Comparison of ENCODE assay signal across 8 cellular contexts in the genomic region with DNA sequence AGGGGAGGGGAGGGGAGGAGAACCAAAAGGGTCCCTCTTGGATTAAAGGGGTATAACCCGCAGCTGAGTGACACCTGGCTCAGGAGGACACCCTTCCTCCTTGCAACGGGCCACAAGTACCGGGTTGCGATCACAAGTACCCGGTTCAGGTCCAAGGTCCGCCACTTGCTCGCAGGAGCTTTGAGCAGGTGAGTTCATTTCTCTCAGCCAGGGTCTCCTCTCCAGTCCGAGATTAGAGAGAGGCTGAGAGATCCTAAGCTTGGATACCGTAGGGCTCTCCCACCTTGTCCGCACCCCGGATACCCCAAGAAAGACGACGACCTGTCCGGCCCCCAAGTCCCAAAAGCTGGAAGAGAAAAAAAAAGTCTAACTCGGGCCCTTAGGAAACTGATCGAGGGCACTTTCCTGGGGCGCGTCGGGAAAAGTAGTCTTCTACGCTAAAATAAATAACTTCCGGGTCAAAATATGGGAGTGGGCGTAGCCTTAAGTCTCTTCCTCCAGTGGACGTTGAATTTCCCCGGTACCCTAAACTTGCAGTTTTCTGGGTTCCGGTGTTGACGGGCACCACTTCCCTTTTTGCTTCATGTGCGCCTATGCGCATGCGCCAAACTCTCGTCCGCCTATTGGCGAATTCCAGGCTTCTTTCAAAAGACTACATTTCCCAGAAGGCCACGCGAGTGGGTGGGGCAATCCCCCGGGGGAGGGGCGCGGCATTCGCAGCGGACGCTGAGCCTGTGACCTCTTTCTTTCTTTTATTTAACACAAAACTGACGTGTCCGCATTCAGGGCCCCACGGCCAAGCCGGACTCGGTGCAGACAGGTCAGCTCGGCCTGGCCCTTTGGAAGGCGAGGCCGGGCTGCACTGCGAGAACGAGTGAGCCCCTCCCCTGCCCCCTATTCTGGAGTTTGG. TPM values are rescaled to one million over a fixed set of nuclear protein-coding genes. Genes with fewer than 3 reads are reported as not detected.
DNase-seq lines count a peak whose midpoint lies in the region; ATAC-seq, FAIRE-seq and TF ChIP-seq lines count a peak whose summit lies in the region.

No MANE protein-coding gene starts in this region.

- no peaks in the 10 kb centered on the region for H3K27me3 ChIP-seq in adipocyte (replicated peaks; ENCODE audit: control insufficient read depth, insufficient read depth, low read length)
- no peaks in the 10 kb centered on the region for H3K27me3 ChIP-seq in parathyroid adenoma (ENCODE audit: control insufficient read depth, insufficient read depth, low read length)
- H3K27me3 ChIP-seq in tibial nerve, result no peaks in the 10 kb centered on the region

- peak; percentile 92 for ATAC-seq in HG02798 (IDR thresholded peaks at IDR 0.05; ENCODE audit: poor library complexity, unreplicated experiment)

- peak; percentile 93 to 94 for TF ChIP-seq EP300 in tibial nerve (IDR thresholded peaks at IDR 0.05)

- TF ChIP-seq CTCF in parathyroid adenoma (IDR thresholded peaks at IDR 0.05), result no peak
- TF ChIP-seq CTCF in tibial nerve (IDR thresholded peaks at IDR 0.05), result peak in 2 of 5 experiments; percentile 26 to 39

- H3K36me3 ChIP-seq in adipocyte (ENCODE audit: control insufficient read depth, insufficient read depth, low read length, severe bottlenecking) (no peaks in the 10 kb centered on the region), parathyroid adenoma (ENCODE audit: control insufficient read depth, insufficient read depth, low read length) (no peaks in the 10 kb centered on the region), tibial nerve (no peaks in the 10 kb centered on the region)

- H3K79me2 ChIP-seq in parathyroid adenoma, result peaks cover 6% of the 10 kb centered on the region

- whole genome bisulfite sequencing in tibial nerve, 2 donors, result 0% methylated on average over 50 of the region's 50 CpGs

- H3K27ac ChIP-seq in parathyroid adenoma, result peak overlapping the region; percentile 86
- H3K27ac ChIP-seq in tibial nerve, result peak overlapping the region; percentile 67 to 97 (median 88)

- H3K9ac ChIP-seq in adipocyte (ENCODE audit: low read length) (peak overlapping the region; percentile 96), parathyroid adenoma (peak overlapping the region; percentile 62)

- peak overlapping the region; percentile 93 for H3K4me3 ChIP-seq in adipocyte (ENCODE audit: low read length)
- peak overlapping the region; percentile 97 for H3K4me3 ChIP-seq in parathyroid adenoma (ENCODE audit: low read depth, low read length)
- H3K4me3 ChIP-seq in tibial nerve, result peak overlapping the region; percentile 45 to 80 (median 67)

- H3K4me2 ChIP-seq in parathyroid adenoma (ENCODE audit: low read length), result peak overlapping the region; percentile 99

- H3K4me1 ChIP-seq in adipocyte (ENCODE audit: control insufficient read depth, insufficient read depth, low read length), result peaks cover 18% of the 10 kb centered on the region
- H3K4me1 ChIP-seq in parathyroid adenoma, result peaks cover 5% of the 10 kb centered on the region
- peaks cover 0 to 25% (median 10%) of the 10 kb centered on the region in 4 donors for H3K4me1 ChIP-seq in tibial nerve

- peak overlapping the region; percentile 92 for H2AFZ ChIP-seq in parathyroid adenoma

- DNase-seq in GM12891 (ENCODE audit: insufficient read length, low spot score) (peak; percentile 93), NCI-H1417 treated with DMSO at 0.1 percent for 48 hours (lab: John Stamatoyannopoulos, UW) (peak; percentile 99), SW 1271 (lab: John Stamatoyannopoulos, UW) (peak; percentile 97 to 99), adipocyte (ENCODE audit: low read depth) (peak; percentile 100), cardiac septum (ENCODE audit: low spot score) (peak; percentile 99), tibial nerve (ENCODE audit: low spot score in 2 of 2) (peak; percentile 96 to 97)

- peak; percentile 95 for FAIRE-seq in GM12891 (lab: Jason Lieb, UNC)

- intact Hi-C loops in cardiac septum (cut with DNase I), result loop anchor here (5.0 kb wide), 1 partner anchor 36 kb away; a partner anchor contains a TSS

- H3K9me3 ChIP-seq in adipocyte (ENCODE audit: control insufficient read depth, low read length), result no peaks in the 10 kb centered on the region
- no peaks in the 10 kb centered on the region for H3K9me3 ChIP-seq in parathyroid adenoma (ENCODE audit: control insufficient read depth, low read length)
- H3K9me3 ChIP-seq in tibial nerve, result no peaks in the 10 kb centered on the region

- TF ChIP-seq POLR2A in GM12891 (IDR thresholded peaks at IDR 0.05; ENCODE audit: low read depth, low read length) (peak; percentile 39), tibial nerve (IDR thresholded peaks at IDR 0.05) (peak; percentile 47 to 73)

TF ChIP-seq in GM12891, 5 proteins besides CTCF, POLR2A, EP300 and RAD21:
- TF ChIP-seq POU2F2 (IDR thresholded peaks at IDR 0.05; ENCODE audit: low read depth, low read length) (0 out of 2 replicates have a peak, but pooled peaks have one; percentile 37), TAF1 (IDR thresholded peaks at IDR 0.05; ENCODE audit: low read depth, low read length) (peak; percentile 49; the same call in 1 of the 2 replicates), POLR2AphosphoS5 (IDR thresholded peaks at IDR 0.05; ENCODE audit: low read depth, low read length) (no peak), SPI1 (IDR thresholded peaks at IDR 0.05; ENCODE audit: low read depth, low read length) (peak; percentile 97)

RNA-seq across cellular contexts. Expression of a gene that starts 4.4 kb away (rescaled TPM):
- 0.06 TPM for polyA plus RNA-seq in GM12891 (2012; ENCODE audit: low read depth, missing spikeins)
- total RNA-seq in cardiac septum (not detected), tibial nerve (not detected)

RNA-seq across cellular contexts. Expression of a gene that starts 8.6 kb away (rescaled TPM):
- polyA plus RNA-seq in GM12891 (2012; ENCODE audit: low read depth, missing spikeins), result 0.54 TPM
- total RNA-seq in cardiac septum (7.9 TPM), tibial nerve (1 to 10 TPM; 1.8 to 7.8 (median 7.2) TPM)

RNA-seq across cellular contexts. Expression of a gene that starts 9.4 kb away (rescaled TPM):
- polyA plus RNA-seq in GM12891 (2012; ENCODE audit: low read depth, missing spikeins), result 20.3 TPM
- total RNA-seq in cardiac septum (41.8 TPM), tibial nerve (10 to 100 TPM in 3 of 4 donors, 1 to 10 TPM in 1; 5.9 to 31.4 (median 19.0) TPM)

RNA-seq across cellular contexts. Expression of a gene that starts 19.3 kb away (rescaled TPM):
- not detected for polyA plus RNA-seq in GM12891 (2012; ENCODE audit: low read depth, missing spikeins)
- total RNA-seq in cardiac septum (0.46 TPM), tibial nerve (1 to 10 TPM in 1 of 4 donors, under 1 TPM in 3; 0.30 to 2.7 (median 0.53) TPM)

RNA-seq across cellular contexts. Expression of a gene that starts 36.4 kb away (rescaled TPM):
- polyA plus RNA-seq in GM12891 (2012; ENCODE audit: low read depth, missing spikeins), result 26.6 TPM
- 487 TPM for total RNA-seq in cardiac septum
- 10 to 100 TPM; 26.9 to 59.4 (median 41.3) TPM for total RNA-seq in tibial nerve

Comparison
In these comparisons a context has a peak if more than half of its experiments do, and no peak if none do; other contexts are left out.
1. Peak in every context shown above with its lines: DNase-seq, ATAC-seq, H3K4me3 ChIP-seq and H3K27ac ChIP-seq.